ENCODE assay signal across 15 cellular contexts in the genomic region with DNA sequence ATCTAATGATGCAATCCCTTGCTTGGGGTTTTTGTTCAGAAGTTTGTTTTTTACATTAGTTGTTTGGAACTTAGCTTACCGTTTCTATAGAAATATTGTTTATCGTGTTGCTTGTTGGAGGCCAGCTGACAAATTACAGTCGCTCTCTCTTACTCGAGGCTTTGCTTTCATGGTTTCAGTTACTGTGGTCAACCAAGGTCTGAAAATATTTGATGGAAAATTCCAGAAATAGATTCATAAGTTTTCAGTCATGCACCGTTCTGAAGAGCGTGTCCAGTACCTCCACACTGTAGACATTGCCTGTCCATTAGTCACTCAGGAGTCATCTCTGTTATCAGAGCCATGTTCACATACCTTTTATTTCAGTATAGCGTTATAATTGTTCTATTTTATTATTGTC. TPM values are rescaled to one million over a fixed set of nuclear protein-coding genes. Genes with fewer than 3 reads are reported as not detected.
DNase-seq lines count a peak whose midpoint lies in the region; ATAC-seq and TF ChIP-seq lines count a peak whose summit lies in the region.
"Had no signal": no experiment of that assay in that cellular context is flagged by ENCODE, and none has a peak within 500 bp of the region (broad histone marks: within the 10 kb centered on the region; RNA-seq: fewer than 3 reads in every experiment).

No MANE protein-coding gene starts in this region.

- H3K27ac ChIP-seq in epithelial cell of prostate: peak overlapping the region; percentile 29
- H3K27ac ChIP-seq: 22Rv1 had no signal

- H3K27ac Mint-ChIP-seq in activated CD8-positive, alpha-beta memory T cell treated with anti-CD3 and anti-CD28 coated beads, Interleukin-2, amount 10 ng/mL, durations not matched to agents 7 days and 5 days: peak overlapping the region; percentile 48
- peak overlapping the region; percentile 3 for H3K27ac Mint-ChIP-seq in type B pancreatic cell
- H3K27ac Mint-ChIP-seq: activated CD8-positive, alpha-beta T cell treated with anti-CD3 and anti-CD28 coated beads, Interleukin-2, amount 10 ng/mL, durations not matched to agents 7 days and 5 days; activated naive CD8-positive, alpha-beta T cell had no signal

- peaks cover 4% of the 10 kb centered on the region for H3K27me3 Mint-ChIP-seq in activated CD8-positive, alpha-beta memory T cell treated with anti-CD3 and anti-CD28 coated beads, Interleukin-2, amount 10 ng/mL, durations not matched to agents 7 days and 5 days
- H3K27me3 Mint-ChIP-seq in type B pancreatic cell: no peaks in the 10 kb centered on the region
- H3K27me3 Mint-ChIP-seq: activated naive CD8-positive, alpha-beta T cell had no signal

- H3K9me3 Mint-ChIP-seq in activated CD8-positive, alpha-beta memory T cell treated with anti-CD3 and anti-CD28 coated beads, Interleukin-2, amount 10 ng/mL, durations not matched to agents 7 days and 5 days (ENCODE audit: low read depth): no peaks in the 10 kb centered on the region
- no peaks in the 10 kb centered on the region for H3K9me3 Mint-ChIP-seq in type B pancreatic cell
- H3K9me3 Mint-ChIP-seq: immature natural killer cell had no signal

- DNase-seq in activated CD8-positive, alpha-beta memory T cell treated with anti-CD3 and anti-CD28 coated beads, Interleukin-2, amount 10 ng/mL, durations not matched to agents 7 days and 5 days: no peak
- DNase-seq in activated CD8-positive, alpha-beta memory T cell treated with anti-CD3 and anti-CD28 coated beads for 24 hours: no peak
- DNase-seq in MV-4-11 (lab: John Stamatoyannopoulos, UW) (peak; percentile 6), epithelial cell of prostate (ENCODE audit: low read depth, low spot score) (peak; percentile 1), type B pancreatic cell (ENCODE audit: extremely low spot score, unreplicated experiment) (no peak), iPS-NIHi7 (ENCODE audit: extremely low spot score) (no peak), DMS79 (lab: John Stamatoyannopoulos, UW) (no peak), germinal center (ENCODE audit: low spot score) (no peak)
- DNase-seq: activated CD8-positive, alpha-beta T cell treated with anti-CD3 and anti-CD28 coated beads, Interleukin-2, amount 10 ng/mL, durations not matched to agents 7 days and 5 days; immature natural killer cell; occipital lobe; stimulated activated CD4-positive, alpha-beta T cell treated with anti-CD3 and anti-CD28 coated beads, Interleukin-4, amount 100 ng/mL, for 4 hours had no signal

- CTCF ChIA-PET in activated CD8-positive, alpha-beta memory T cell treated with anti-CD3 and anti-CD28 coated beads, Interleukin-2, amount 10 ng/mL, durations not matched to agents 7 days and 5 days (lab: Charles Lee): interaction anchor here (0.6 to 1.2 kb wide), 2 partner anchors 9 to 24 kb away, joined by 3 read pairs; no protein-coding TSS in a partner anchor

- peaks cover 26% of the 10 kb centered on the region for H3K36me3 Mint-ChIP-seq in activated CD8-positive, alpha-beta memory T cell treated with anti-CD3 and anti-CD28 coated beads, Interleukin-2, amount 10 ng/mL, durations not matched to agents 7 days and 5 days
- H3K36me3 Mint-ChIP-seq in type B pancreatic cell: peaks cover 50% of the 10 kb centered on the region

- ATAC-seq in activated CD8-positive, alpha-beta memory T cell treated with anti-CD3 and anti-CD28 coated beads, Interleukin-2, amount 10 ng/mL, durations not matched to agents 7 days and 5 days: no peak
- ATAC-seq: activated CD8-positive, alpha-beta T cell treated with anti-CD3 and anti-CD28 coated beads, Interleukin-2, amount 10 ng/mL, durations not matched to agents 7 days and 5 days; HCT116 had no signal

- TF ChIP-seq CTCF in type B pancreatic cell (conservative IDR thresholded peaks at IDR 0.05): no peak

- peaks cover 41% of the 10 kb centered on the region for H3K4me1 Mint-ChIP-seq in activated CD8-positive, alpha-beta memory T cell treated with anti-CD3 and anti-CD28 coated beads, Interleukin-2, amount 10 ng/mL, durations not matched to agents 7 days and 5 days
- H3K4me1 Mint-ChIP-seq in type B pancreatic cell (ENCODE audit: unreplicated experiment): peaks cover 5% of the 10 kb centered on the region
- H3K4me1 Mint-ChIP-seq: immature natural killer cell had no signal

- H3K4me3 Mint-ChIP-seq in activated CD8-positive, alpha-beta memory T cell treated with anti-CD3 and anti-CD28 coated beads, Interleukin-2, amount 10 ng/mL, durations not matched to agents 7 days and 5 days: no peak overlapping the region
- H3K4me3 Mint-ChIP-seq in type B pancreatic cell: no peak overlapping the region
- H3K4me3 Mint-ChIP-seq: activated CD8-positive, alpha-beta T cell treated with anti-CD3 and anti-CD28 coated beads, Interleukin-2, amount 10 ng/mL, durations not matched to agents 7 days and 5 days; activated naive CD8-positive, alpha-beta T cell; immature natural killer cell had no signal

RNA-seq across cellular contexts. Expression of a gene that starts 47.9 kb away (rescaled TPM):
- 100 to 1,000 TPM; 209 to 218 TPM for total RNA-seq in activated CD8-positive, alpha-beta memory T cell treated with anti-CD3 and anti-CD28 coated beads, Interleukin-2, amount 10 ng/mL, durations not matched to agents 7 days and 5 days
- 84.2 and 124 TPM in 2 replicates for total RNA-seq in type B pancreatic cell (ENCODE audit: low replicate concordance)

Comparison
In these comparisons a context has a peak if more than half of its experiments do, and no peak if none do; other contexts are left out.
1. DNase-seq: peak in MV-4-11 (single experiment) and epithelial cell of prostate (single experiment); none in activated CD8-positive, alpha-beta memory T cell treated with anti-CD3 and anti-CD28 coated beads, Interleukin-2, amount 10 ng/mL, durations not matched to agents 7 days and 5 days (single experiment), activated CD8-positive, alpha-beta memory T cell treated with anti-CD3 and anti-CD28 coated beads for 24 hours (single experiment), type B pancreatic cell (single experiment), iPS-NIHi7 (single experiment), DMS79 (single experiment) and germinal center (single experiment).